ENCODE assay signal across 11 cellular contexts in the genomic region with DNA sequence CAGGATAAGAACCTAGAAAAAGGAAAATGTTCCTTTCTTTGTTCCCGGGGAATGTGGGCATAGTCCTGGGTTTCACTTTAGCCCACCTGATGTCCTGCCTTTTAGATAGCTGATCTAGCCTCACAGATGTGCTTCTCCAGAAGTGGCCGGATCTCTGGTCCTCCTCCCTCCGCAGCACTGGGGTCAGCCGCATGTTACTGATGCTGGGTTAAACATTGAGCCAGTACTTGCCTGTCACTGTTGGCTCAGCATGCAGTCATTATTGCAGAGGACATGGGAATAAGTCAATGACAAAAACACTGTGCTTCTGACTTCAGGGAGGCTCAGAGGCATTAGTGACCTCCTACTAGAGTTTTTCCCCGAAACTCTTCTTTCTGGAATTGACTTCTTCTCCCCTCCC. TPM values are rescaled to one million over a fixed set of nuclear protein-coding genes. Genes with fewer than 3 reads are reported as not detected.
A peak's percentile ranks its signal among the peaks of the same experiment; 100 is the strongest.
DNase-seq lines count a peak whose midpoint lies in the region; ATAC-seq and TF ChIP-seq lines count a peak whose summit lies in the region.
"Had no signal": no experiment of that assay in that cellular context is flagged by ENCODE, and none has a peak within 500 bp of the region (broad histone marks: within the 10 kb centered on the region; RNA-seq: fewer than 3 reads in every experiment).

No MANE protein-coding gene starts in this region.

- peak overlapping the region; percentile 4 for H3K4me3 ChIP-seq in CD4-positive, CD25-positive, alpha-beta regulatory T cell (ENCODE audit: low read depth, low read length)
- H3K4me3 ChIP-seq in esophagus squamous epithelium, result no peak overlapping the region

- ATAC-seq in CD4-positive, CD25-positive, alpha-beta regulatory T cell (ENCODE audit: low read depth in 2 of 2), result no peak
- no peak for ATAC-seq in activated B cell treated with CpG ODN at 0.5 μM for 24 hours (ENCODE audit: low read depth)
- ATAC-seq in HG02623 (IDR thresholded peaks at IDR 0.05; ENCODE audit: unreplicated experiment), result no peak

- TF ChIP-seq POLR2A in esophagus squamous epithelium (IDR thresholded peaks at IDR 0.05), result no peak

- H3K27ac ChIP-seq in CD4-positive, CD25-positive, alpha-beta regulatory T cell (ENCODE audit: insufficient read depth, low read length, poor library complexity, severe bottlenecking), result peak overlapping the region; percentile 85
- peak overlapping the region in 2 of 4 donors; percentile 62 to 85 for H3K27ac ChIP-seq in esophagus squamous epithelium

- peaks cover 89% of the 10 kb centered on the region for H3K4me1 ChIP-seq in CD4-positive, CD25-positive, alpha-beta regulatory T cell (ENCODE audit: control insufficient read depth, insufficient read depth, low read length, poor library complexity, severe bottlenecking)
- H3K4me1 ChIP-seq in esophagus squamous epithelium, result peaks cover 19 to 100% (median 29%) of the 10 kb centered on the region in 3 donors

- peaks cover 0 to 3% (median 0%) of the 10 kb centered on the region in 7 donors for H3K9me3 Mint-ChIP-seq in CD4-positive, CD25-positive, alpha-beta regulatory T cell
- H3K9me3 Mint-ChIP-seq in activated B cell treated with CpG ODN at 0.5 μM for 24 hours, result no peaks in the 10 kb centered on the region
- H3K9me3 Mint-ChIP-seq in endothelial cell (ENCODE audit: unreplicated experiment), result no peaks in the 10 kb centered on the region
- H3K9me3 Mint-ChIP-seq in osteocyte (ENCODE audit: unreplicated experiment), result no peaks in the 10 kb centered on the region

- POLR2A ChIA-PET in activated B cell treated with CpG ODN at 0.5 μM for 24 hours (lab: Charles Lee), result interaction anchor here (0.7 to 0.9 kb wide), 3 partner anchors 13 to 38 kb away, joined by 3 to 5 read pairs (median 4); no protein-coding TSS in a partner anchor

- H3K27ac Mint-ChIP-seq in CD4-positive, CD25-positive, alpha-beta regulatory T cell, result peak overlapping the region; percentile 93 to 99 (median 93)
- H3K27ac Mint-ChIP-seq in activated B cell treated with CpG ODN at 0.5 μM for 24 hours, result peak overlapping the region; percentile 93
- H3K27ac Mint-ChIP-seq in endothelial cell (ENCODE audit: unreplicated experiment), result peak overlapping the region; percentile 80
- H3K27ac Mint-ChIP-seq in osteocyte (ENCODE audit: unreplicated experiment), result peak overlapping the region; percentile 75

- no peaks in the 10 kb centered on the region for H3K27me3 ChIP-seq in CD4-positive, CD25-positive, alpha-beta regulatory T cell (ENCODE audit: control insufficient read depth, insufficient read depth, low read length)
- no peaks in the 10 kb centered on the region for H3K27me3 ChIP-seq in esophagus squamous epithelium

- no peaks in the 10 kb centered on the region for H3K9me3 ChIP-seq in CD4-positive, CD25-positive, alpha-beta regulatory T cell (ENCODE audit: control insufficient read depth in 2 of 2, low read length in 2 of 2)
- no peaks in the 10 kb centered on the region for H3K9me3 ChIP-seq in esophagus squamous epithelium

- 69 to 81% methylated on average over 5 of the region's 5 CpGs for WGBS in esophagus squamous epithelium, 2 donors

- CTCF ChIA-PET in activated B cell treated with CpG ODN at 0.5 μM for 24 hours (lab: Charles Lee), result no interaction called here

- H3K27me3 Mint-ChIP-seq in CD4-positive, CD25-positive, alpha-beta regulatory T cell, result no peaks in the 10 kb centered on the region
- H3K27me3 Mint-ChIP-seq in activated B cell treated with CpG ODN at 0.5 μM for 24 hours (no peaks in the 10 kb centered on the region), endothelial cell (ENCODE audit: unreplicated experiment) (peaks cover 4% of the 10 kb centered on the region), osteocyte (ENCODE audit: unreplicated experiment) (no peaks in the 10 kb centered on the region)

- peak overlapping the region; percentile 50 to 82 (median 75) for H3K4me3 Mint-ChIP-seq in CD4-positive, CD25-positive, alpha-beta regulatory T cell
- no peak overlapping the region for H3K4me3 Mint-ChIP-seq in activated B cell treated with CpG ODN at 0.5 μM for 24 hours
- no peak overlapping the region for H3K4me3 Mint-ChIP-seq in endothelial cell (ENCODE audit: unreplicated experiment)
- no peak overlapping the region for H3K4me3 Mint-ChIP-seq in osteocyte (ENCODE audit: unreplicated experiment)

- intact Hi-C loops in activated B cell treated with CpG ODN at 0.5 μM for 24 hours (cut with micrococcal nuclease), result loop anchor here (10.0 kb wide), 1 partner anchor 422 kb away; the partner anchor contains the start of gene UXS1
- intact Hi-C loops in esophagus squamous epithelium (cut with DNase I), result no loop called here

- peaks cover 34% of the 10 kb centered on the region for H3K36me3 Mint-ChIP-seq in CD4-positive, CD25-positive, alpha-beta regulatory T cell
- H3K36me3 Mint-ChIP-seq in activated B cell treated with CpG ODN at 0.5 μM for 24 hours (ENCODE audit: low read depth), result peaks cover 27% of the 10 kb centered on the region
- H3K36me3 Mint-ChIP-seq in endothelial cell (ENCODE audit: low read depth, unreplicated experiment), result peaks cover 12% of the 10 kb centered on the region
- H3K36me3 Mint-ChIP-seq in osteocyte (ENCODE audit: unreplicated experiment), result peaks cover 4% of the 10 kb centered on the region

- DNase-seq in CD4-positive, CD25-positive, alpha-beta regulatory T cell, result no peak
- no peak for DNase-seq in activated B cell treated with CpG ODN at 0.5 μM for 24 hours
- no peak for DNase-seq in endothelial cell (ENCODE audit: low spot score)
- DNase-seq in osteocyte (ENCODE audit: extremely low spot score, unreplicated experiment), result no peak
- no peak for DNase-seq in hepatic stellate cell (ENCODE audit: low spot score)
- DNase-seq in NCI-H2029 (lab: John Stamatoyannopoulos, UW), result no peak
- DNase-seq in esophagus squamous epithelium (lab: John Stamatoyannopoulos, UW), result no peak
- DNase-seq: GOT3; NCI-H1930; stimulated activated CD4-positive, alpha-beta T cell treated with anti-CD3 and anti-CD28 coated beads, Interleukin-4, amount 100 ng/mL, for 1 hour had no signal

- no peak for TF ChIP-seq CTCF in activated B cell treated with CpG ODN at 0.5 μM for 24 hours (IDR thresholded peaks at IDR 0.05)
- no peak for TF ChIP-seq CTCF in endothelial cell (IDR thresholded peaks at IDR 0.05; ENCODE audit: unreplicated experiment)
- TF ChIP-seq CTCF in osteocyte (IDR thresholded peaks at IDR 0.05), result no peak
- TF ChIP-seq CTCF in esophagus squamous epithelium (IDR thresholded peaks at IDR 0.05), result no peak

- H3K4me1 Mint-ChIP-seq in CD4-positive, CD25-positive, alpha-beta regulatory T cell, result peaks cover 29 to 100% (median 82%) of the 10 kb centered on the region in 4 donors
- H3K4me1 Mint-ChIP-seq in activated B cell treated with CpG ODN at 0.5 μM for 24 hours, result peaks cover 84% of the 10 kb centered on the region
- H3K4me1 Mint-ChIP-seq in endothelial cell (ENCODE audit: unreplicated experiment), result peaks cover 60% of the 10 kb centered on the region
- H3K4me1 Mint-ChIP-seq in osteocyte (ENCODE audit: unreplicated experiment), result peaks cover 43% of the 10 kb centered on the region

- peaks cover 30% of the 10 kb centered on the region for H3K36me3 ChIP-seq in CD4-positive, CD25-positive, alpha-beta regulatory T cell (ENCODE audit: control insufficient read depth, insufficient read depth, low read length)
- H3K36me3 ChIP-seq in esophagus squamous epithelium, result peaks cover 0 to 29% (median 0%) of the 10 kb centered on the region in 3 donors

RNA-seq across cellular contexts. Expression of gene NCK2, which starts 27.6 kb away (rescaled TPM):
- 167 TPM for total RNA-seq in CD4-positive, CD25-positive, alpha-beta regulatory T cell
- 10 to 100 TPM; 44.8 to 62.3 (median 58.6) TPM for polyA plus RNA-seq in CD4-positive, CD25-positive, alpha-beta regulatory T cell
- total RNA-seq in activated B cell treated with CpG ODN at 0.5 μM for 24 hours (52.9 and 53.4 TPM in 2 replicates), endothelial cell (ENCODE audit: unreplicated experiment) (93.7 TPM), osteocyte (39.5 and 45.4 TPM in 2 replicates), esophagus squamous epithelium (10 to 100 TPM; 55.4 to 90.5 (median 62.5) TPM)

Comparison
In these comparisons a context has a peak if more than half of its experiments do, and no peak if none do; other contexts are left out.
1. H3K4me3 Mint-ChIP-seq: peak in CD4-positive, CD25-positive, alpha-beta regulatory T cell (4 of 4); none in activated B cell treated with CpG ODN at 0.5 μM for 24 hours (single experiment), endothelial cell (single experiment) and osteocyte (single experiment).
2. Peak in every context shown above with its lines, with median percentiles within 50 percentile points of each other: H3K27ac Mint-ChIP-seq.